In the genomic region with DNA sequence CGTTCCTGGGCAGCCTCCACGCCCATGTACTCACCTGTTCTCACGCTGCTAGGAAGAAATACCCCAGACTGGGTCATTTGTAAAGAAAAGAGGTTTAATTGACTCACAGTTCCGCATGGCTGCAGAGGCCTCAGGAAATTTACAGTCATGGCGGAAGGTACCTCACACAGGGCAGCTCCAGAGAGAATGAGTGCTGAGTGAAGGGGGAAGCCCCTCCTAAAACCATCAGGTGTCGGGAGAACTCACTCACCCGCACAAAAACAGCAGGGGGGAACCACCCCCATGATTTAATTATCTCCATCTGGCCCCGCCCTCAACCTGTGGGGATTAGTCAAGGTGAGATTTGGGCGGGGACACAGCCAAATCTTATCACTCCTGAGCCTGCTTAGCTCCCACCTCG, we compare ENCODE assay signal across 21 cellular contexts. TPM values are rescaled to one million over a fixed set of nuclear protein-coding genes. Genes with fewer than 3 reads are reported as not detected.
DNase-seq lines count a peak whose midpoint lies in the region; ATAC-seq, FAIRE-seq and TF ChIP-seq lines count a peak whose summit lies in the region.
"Had no signal": no experiment of that assay in that cellular context is flagged by ENCODE, and none has a peak within 500 bp of the region (broad histone marks: within the 10 kb centered on the region; RNA-seq: fewer than 3 reads in every experiment).

No MANE protein-coding gene starts in this region.

- H3K4me1 ChIP-seq in GM12878 (ENCODE audit: control insufficient read depth, insufficient read depth, low read length): no peaks in the 10 kb centered on the region

- intact Hi-C loops in GM12878 (cut with micrococcal nuclease; ENCODE audit: unreplicated experiment): no loop called here

- no peak overlapping the region for H3K27ac ChIP-seq in GM12878 (ENCODE audit: control insufficient read depth, insufficient read depth)
- H3K27ac ChIP-seq: Peyer's patch, stomach had no signal

- WGBS in GM12878 (ENCODE audit: insufficient coverage, insufficient replicate concordance, low lambda C conversion rate, missing lambda C conversion rate): 4% methylated on average over 8 of the region's 10 CpGs

- no peak overlapping the region for H2AFZ ChIP-seq in GM12878 (ENCODE audit: control insufficient read depth, low read depth, low read length)

- SMC1A ChIA-PET in GM12878 (lab: Charles Lee; ENCODE audit: uncharacterized antibody, unreplicated experiment): no interaction called here

- no peak overlapping the region for H3K4me3 ChIP-seq in GM12878
- H3K4me3 ChIP-seq: mucosa of descending colon, Peyer's patch, stomach had no signal

- TF ChIP-seq POLR2A in GM12878 (IDR thresholded peaks at IDR 0.05; ENCODE audit: low read depth, low read length): no peak
- TF ChIP-seq POLR2A in erythroblast (IDR thresholded peaks at IDR 0.05; ENCODE audit: low read length): no peak

- peak; percentile 39 for DNase-seq in NCI-H82 (lab: John Stamatoyannopoulos, UW)
- no peak for DNase-seq in NCI-H82 treated with DMSO at 0.1 percent for 48 hours (lab: John Stamatoyannopoulos, UW; ENCODE audit: unreplicated experiment)
- DNase-seq in NCI-H345 treated with DMSO at 0.1 percent for 48 hours (lab: John Stamatoyannopoulos, UW; ENCODE audit: unreplicated experiment): peak; percentile 61
- DNase-seq in GM12878 (ENCODE audit: low read depth, low spot score): no peak
- peak; percentile 44 to 49 for DNase-seq in stimulated activated CD4-positive, alpha-beta T cell treated with anti-CD3 and anti-CD28 coated beads, Interleukin-4, amount 100 ng/mL, for 48 hours (ENCODE audit: low read depth in 2 of 2)
- no peak for DNase-seq in HK-2 (ENCODE audit: unreplicated experiment)
- DNase-seq in SKM-1 (lab: John Stamatoyannopoulos, UW; ENCODE audit: unreplicated experiment): no peak
- no peak for DNase-seq in erythroblast (lab: John Stamatoyannopoulos, UW)
- DNase-seq: activated CD8-positive, alpha-beta memory T cell treated with anti-CD3 and anti-CD28 coated beads, Interleukin-2, amount 50 U/mL, for 4 hours; anterior cingulate cortex; C1 segment of cervical spinal cord; DMS153; left colon; mucosa of descending colon; NCI-H187 treated with DMSO at 0.1 percent for 48 hours; NCI-H526; Peyer's patch; stomach had no signal

- peaks cover 3% of the 10 kb centered on the region; the same call in 1 of the 3 replicates for H3K9me3 ChIP-seq in GM12878 (replicated peaks; ENCODE audit: control insufficient read depth, insufficient read depth, low read length)
- H3K9me3 ChIP-seq: mucosa of descending colon, Peyer's patch had no signal

- H4K20me1 ChIP-seq in GM12878 (ENCODE audit: control insufficient read depth, insufficient read depth): no peaks in the 10 kb centered on the region

- BruUV-seq in GM12878 (replicated peaks; lab: Mats Ljungman, UMichigan): TSS peak; percentile 45

- no peak overlapping the region for H3K9ac ChIP-seq in GM12878 (ENCODE audit: control insufficient read depth, insufficient read depth, low read length)

- no peak for TF ChIP-seq CTCF in GM12878 (IDR thresholded peaks at IDR 0.05 in 2 of 3, conservative IDR thresholded peaks at IDR 0.05 in 1 of 3; ENCODE audit: control insufficient read depth in 2 of 3, extremely low read depth in 1 of 3, insufficient read depth in 1 of 3, low read depth in 3 of 3, low read length in 3 of 3)

- H3K36me3 ChIP-seq in GM12878 (ENCODE audit: control insufficient read depth in 2 of 2, insufficient read depth in 2 of 2, low read length in 1 of 2): no peaks in the 10 kb centered on the region
- H3K36me3 ChIP-seq: Peyer's patch, stomach had no signal

- no peak overlapping the region for H3K4me2 ChIP-seq in GM12878 (ENCODE audit: control insufficient read depth, insufficient read depth)

- no peak for TF ChIP-seq RAD21 in GM12878 (IDR thresholded peaks at IDR 0.05; ENCODE audit: insufficient read depth, low read depth, low read length)

- H3K79me2 ChIP-seq in GM12878 (ENCODE audit: control insufficient read depth, insufficient read depth, low read length): no peaks in the 10 kb centered on the region

- no peak for ATAC-seq in GM12878
- ATAC-seq: left colon, mucosa of descending colon, right cardiac atrium had no signal

- POLR2A ChIA-PET in GM12878 (lab: Charles Lee): no interaction called here

- in situ Hi-C loops in GM12878 (cut with MboI): no loop called here

- no peak for FAIRE-seq in GM12878 (lab: Jason Lieb, UNC)
- FAIRE-seq: A204.1, frontal cortex had no signal

- TF ChIP-seq EP300 in GM12878 (IDR thresholded peaks at IDR 0.05; ENCODE audit: borderline replicate concordance in 1 of 2, control insufficient read depth in 1 of 2, low read depth in 2 of 2, low read length in 2 of 2): no peak

- RAD21 ChIA-PET in GM12878 (lab: Charles Lee; ENCODE audit: unreplicated experiment): interaction anchor here (0.5 kb wide), 1 partner anchor 21 kb away, joined by 3 read pairs; no protein-coding TSS in a partner anchor

- no peaks in the 10 kb centered on the region for H3K27me3 ChIP-seq in GM12878 (replicated peaks in 1 of 2; ENCODE audit: control insufficient read depth in 2 of 2, insufficient read depth in 2 of 2, low read length in 1 of 2)
- H3K27me3 ChIP-seq: Peyer's patch, stomach had no signal

- CTCF ChIA-PET in GM12878 (lab: Yijun Ruan, JAX): no interaction called here

RNA-seq across cellular contexts. Expression of gene RAB40C, which starts 18.2 kb away (rescaled TPM):
- 9.6 and 12.5 TPM in 2 replicates for total RNA-seq in GM12878 (2013; cell fraction: nucleolus; rRNA removed)
- total RNA-seq in GM12878 (2014; rRNA removed) (10.2 and 10.6 TPM in 2 replicates), GM12878 (2014; rRNA removed; fragmentation: Illumina TruSeq; extraction: Trizol) (1.8 and 3.3 TPM in 2 replicates), GM12878 (2021) (10.0 and 11.8 TPM in 2 replicates)
- 2.0 TPM for polyA plus RNA-seq in GM12878 (2011; ENCODE audit: low read depth)
- polyA plus RNA-seq in GM12878 (2011; rRNA removed) (2.1 and 3.9 TPM in 2 replicates), GM12878 (2014; fragmentation: Illumina TruSeq; extraction: Trizol) (2.0 TPM in 1 of 2 replicates, not detected in the other), GM12878 (2014; fragmentation: Nextera tagmentation; extraction: Ambion mirVana) (under 1 TPM; 0.06 to 0.35 TPM), GM12878 (2014; rRNA removed) (12.8 and 14.3 TPM in 2 replicates), GM12878 (2016; fragmentation: Nextera tagmentation; extraction: Ambion mirVana) (1 to 10 TPM; 5.2 to 6.9 TPM)
- polyA plus RNA-seq in GM12878 (2011; cell fraction: cytosol; rRNA removed): 7.3 and 10.2 TPM in 2 replicates
- 12.8 and 17.3 TPM in 2 replicates for polyA plus RNA-seq in GM12878 (2011; cell fraction: nucleus; rRNA removed)
- 6.6 and 7.5 TPM in 2 replicates for polyA plus RNA-seq in GM12878 (2012)
- 2.6 and 6.1 TPM in 2 replicates for polyA minus RNA-seq in GM12878 (2011; rRNA and poly(A)+ RNA removed)
- polyA minus RNA-seq in GM12878 (2011; cell fraction: cytosol; rRNA and poly(A)+ RNA removed): 5.7 and 7.1 TPM in 2 replicates
- 2.7 TPM in 2 replicates for polyA minus RNA-seq in GM12878 (2011; cell fraction: nucleus; rRNA and poly(A)+ RNA removed)

RNA-seq across cellular contexts. Expression of gene WFIKKN1, which starts 22.8 kb away (rescaled TPM):
- total RNA-seq in GM12878 (2013; cell fraction: nucleolus; rRNA removed): 0.71 and 1.3 TPM in 2 replicates
- total RNA-seq in GM12878 (2014; rRNA removed): 0.06 and 0.11 TPM in 2 replicates
- 0.04 TPM in 1 of 2 replicates, not detected in the other for total RNA-seq in GM12878 (2014; rRNA removed; fragmentation: Illumina TruSeq; extraction: Trizol)
- total RNA-seq in GM12878 (2021): 0.27 and 0.41 TPM in 2 replicates
- not detected for polyA plus RNA-seq in GM12878 (2011; ENCODE audit: low read depth)
- 0.01 and 0.03 TPM in 2 replicates for polyA plus RNA-seq in GM12878 (2011; rRNA removed)
- 0.04 and 0.08 TPM in 2 replicates for polyA plus RNA-seq in GM12878 (2011; cell fraction: cytosol; rRNA removed)
- polyA plus RNA-seq in GM12878 (2011; cell fraction: nucleus; rRNA removed): 0.81 and 1.0 TPM in 2 replicates
- polyA plus RNA-seq in GM12878 (2012): 0.12 and 0.18 TPM in 2 replicates
- 0.01 TPM in 1 of 2 replicates, not detected in the other for polyA plus RNA-seq in GM12878 (2014; fragmentation: Illumina TruSeq; extraction: Trizol)
- not detected for polyA plus RNA-seq in GM12878 (2014; fragmentation: Nextera tagmentation; extraction: Ambion mirVana)
- polyA plus RNA-seq in GM12878 (2014; rRNA removed): 0.15 and 0.62 TPM in 2 replicates
- polyA plus RNA-seq in GM12878 (2016; fragmentation: Nextera tagmentation; extraction: Ambion mirVana): under 1 TPM; 0.05 to 0.19 TPM
- 0.05 and 0.07 TPM in 2 replicates for polyA minus RNA-seq in GM12878 (2011; rRNA and poly(A)+ RNA removed)
- not detected in 2 replicates for polyA minus RNA-seq in GM12878 (2011; cell fraction: cytosol; rRNA and poly(A)+ RNA removed)
- 0.36 and 0.86 TPM in 2 replicates for polyA minus RNA-seq in GM12878 (2011; cell fraction: nucleus; rRNA and poly(A)+ RNA removed)

RNA-seq across cellular contexts. Expression of gene METTL26, which starts 28.1 kb away (rescaled TPM):
- total RNA-seq in GM12878 (2013; cell fraction: nucleolus; rRNA removed): 36.1 and 45.7 TPM in 2 replicates
- total RNA-seq in GM12878 (2014; rRNA removed): 107 and 116 TPM in 2 replicates
- total RNA-seq in GM12878 (2014; rRNA removed; fragmentation: Illumina TruSeq; extraction: Trizol): 31.9 and 36.2 TPM in 2 replicates
- total RNA-seq in GM12878 (2021): 94.0 and 97.0 TPM in 2 replicates
- 18.2 TPM for polyA plus RNA-seq in GM12878 (2011; ENCODE audit: low read depth)
- 33.7 and 61.6 TPM in 2 replicates for polyA plus RNA-seq in GM12878 (2011; rRNA removed)
- 85.5 and 144 TPM in 2 replicates for polyA plus RNA-seq in GM12878 (2011; cell fraction: cytosol; rRNA removed)
- polyA plus RNA-seq in GM12878 (2011; cell fraction: nucleus; rRNA removed): 134 and 142 TPM in 2 replicates
- 70.4 and 79.4 TPM in 2 replicates for polyA plus RNA-seq in GM12878 (2012)
- polyA plus RNA-seq in GM12878 (2014; fragmentation: Illumina TruSeq; extraction: Trizol): 14.0 and 25.0 TPM in 2 replicates
- polyA plus RNA-seq in GM12878 (2014; fragmentation: Nextera tagmentation; extraction: Ambion mirVana): 10 to 100 TPM in 1 of 2 experiments, 1 to 10 TPM in 1; 5.4 to 12.0 TPM
- 163 and 172 TPM in 2 replicates for polyA plus RNA-seq in GM12878 (2014; rRNA removed)
- polyA plus RNA-seq in GM12878 (2016; fragmentation: Nextera tagmentation; extraction: Ambion mirVana): 100 to 1,000 TPM; 140 to 155 TPM
- 9.9 and 31.1 TPM in 2 replicates for polyA minus RNA-seq in GM12878 (2011; rRNA and poly(A)+ RNA removed)
- polyA minus RNA-seq in GM12878 (2011; cell fraction: cytosol; rRNA and poly(A)+ RNA removed): 32.5 and 41.2 TPM in 2 replicates
- polyA minus RNA-seq in GM12878 (2011; cell fraction: nucleus; rRNA and poly(A)+ RNA removed): 34.7 and 43.1 TPM in 2 replicates

RNA-seq across cellular contexts. Expression of gene MCRIP2, which starts 33.6 kb away (rescaled TPM):
- total RNA-seq in GM12878 (2013; cell fraction: nucleolus; rRNA removed): 42.8 and 49.5 TPM in 2 replicates
- total RNA-seq in GM12878 (2014; rRNA removed): 77.5 and 93.1 TPM in 2 replicates
- 16.9 and 21.3 TPM in 2 replicates for total RNA-seq in GM12878 (2014; rRNA removed; fragmentation: Illumina TruSeq; extraction: Trizol)
- total RNA-seq in GM12878 (2021): 83.0 and 92.2 TPM in 2 replicates
- 12.3 TPM for polyA plus RNA-seq in GM12878 (2011; ENCODE audit: low read depth)
- polyA plus RNA-seq in GM12878 (2011; rRNA removed): 15.2 and 37.4 TPM in 2 replicates
- polyA plus RNA-seq in GM12878 (2011; cell fraction: cytosol; rRNA removed): 76.4 and 115 TPM in 2 replicates
- polyA plus RNA-seq in GM12878 (2011; cell fraction: nucleus; rRNA removed): 85.8 and 105 TPM in 2 replicates
- 44.3 and 57.9 TPM in 2 replicates for polyA plus RNA-seq in GM12878 (2012)
- 1.6 and 6.1 TPM in 2 replicates for polyA plus RNA-seq in GM12878 (2014; fragmentation: Illumina TruSeq; extraction: Trizol)
- 1 to 10 TPM in 1 of 2 experiments, under 1 TPM in 1; 0.19 to 4.3 TPM for polyA plus RNA-seq in GM12878 (2014; fragmentation: Nextera tagmentation; extraction: Ambion mirVana)
- polyA plus RNA-seq in GM12878 (2014; rRNA removed): 83.0 and 105 TPM in 2 replicates
- 10 to 100 TPM; 78.3 to 84.5 TPM for polyA plus RNA-seq in GM12878 (2016; fragmentation: Nextera tagmentation; extraction: Ambion mirVana)
- polyA minus RNA-seq in GM12878 (2011; rRNA and poly(A)+ RNA removed): 8.6 and 27.5 TPM in 2 replicates
- polyA minus RNA-seq in GM12878 (2011; cell fraction: cytosol; rRNA and poly(A)+ RNA removed): 18.1 and 21.1 TPM in 2 replicates
- 16.1 and 27.6 TPM in 2 replicates for polyA minus RNA-seq in GM12878 (2011; cell fraction: nucleus; rRNA and poly(A)+ RNA removed)

RNA-seq across cellular contexts. Expression of gene PIGQ, which starts 38.3 kb away (rescaled TPM):
- total RNA-seq in GM12878 (2013; cell fraction: nucleolus; rRNA removed): 39.2 and 47.0 TPM in 2 replicates
- 15.5 and 17.5 TPM in 2 replicates for total RNA-seq in GM12878 (2014; rRNA removed)
- 4.5 and 5.5 TPM in 2 replicates for total RNA-seq in GM12878 (2014; rRNA removed; fragmentation: Illumina TruSeq; extraction: Trizol)
- 24.0 and 31.3 TPM in 2 replicates for total RNA-seq in GM12878 (2021)
- 3.2 TPM for polyA plus RNA-seq in GM12878 (2011; ENCODE audit: low read depth)
- polyA plus RNA-seq in GM12878 (2011; rRNA removed): 2.0 and 5.7 TPM in 2 replicates
- 7.9 and 14.6 TPM in 2 replicates for polyA plus RNA-seq in GM12878 (2011; cell fraction: cytosol; rRNA removed)
- polyA plus RNA-seq in GM12878 (2011; cell fraction: nucleus; rRNA removed): 62.1 and 85.8 TPM in 2 replicates
- polyA plus RNA-seq in GM12878 (2012): 12.2 and 13.2 TPM in 2 replicates
- 1.9 and 4.4 TPM in 2 replicates for polyA plus RNA-seq in GM12878 (2014; fragmentation: Illumina TruSeq; extraction: Trizol)
- 1 to 10 TPM in 1 of 2 experiments, not detected in 1; 1.8 TPM for polyA plus RNA-seq in GM12878 (2014; fragmentation: Nextera tagmentation; extraction: Ambion mirVana)
- polyA plus RNA-seq in GM12878 (2014; rRNA removed): 26.6 and 28.5 TPM in 2 replicates
- polyA plus RNA-seq in GM12878 (2016; fragmentation: Nextera tagmentation; extraction: Ambion mirVana): 10 to 100 TPM; 25.6 to 30.7 TPM
- 7.8 and 15.8 TPM in 2 replicates for polyA minus RNA-seq in GM12878 (2011; rRNA and poly(A)+ RNA removed)
- polyA minus RNA-seq in GM12878 (2011; cell fraction: cytosol; rRNA and poly(A)+ RNA removed): 6.1 and 7.1 TPM in 2 replicates
- 16.1 and 27.3 TPM in 2 replicates for polyA minus RNA-seq in GM12878 (2011; cell fraction: nucleus; rRNA and poly(A)+ RNA removed)

Comparison
In these comparisons a context has a peak if more than half of its experiments do, and no peak if none do; other contexts are left out.
1. DNase-seq: peak in NCI-H82 (single experiment), NCI-H345 treated with DMSO at 0.1 percent for 48 hours (single experiment) and stimulated activated CD4-positive, alpha-beta T cell treated with anti-CD3 and anti-CD28 coated beads, Interleukin-4, amount 100 ng/mL, for 48 hours (2 of 2); none in NCI-H82 treated with DMSO at 0.1 percent for 48 hours (single experiment), GM12878 (single experiment), HK-2 (single experiment), SKM-1 (single experiment) and erythroblast (0 of 2).